ENCODE assay signal across 1 cellular context in the genomic region with DNA sequence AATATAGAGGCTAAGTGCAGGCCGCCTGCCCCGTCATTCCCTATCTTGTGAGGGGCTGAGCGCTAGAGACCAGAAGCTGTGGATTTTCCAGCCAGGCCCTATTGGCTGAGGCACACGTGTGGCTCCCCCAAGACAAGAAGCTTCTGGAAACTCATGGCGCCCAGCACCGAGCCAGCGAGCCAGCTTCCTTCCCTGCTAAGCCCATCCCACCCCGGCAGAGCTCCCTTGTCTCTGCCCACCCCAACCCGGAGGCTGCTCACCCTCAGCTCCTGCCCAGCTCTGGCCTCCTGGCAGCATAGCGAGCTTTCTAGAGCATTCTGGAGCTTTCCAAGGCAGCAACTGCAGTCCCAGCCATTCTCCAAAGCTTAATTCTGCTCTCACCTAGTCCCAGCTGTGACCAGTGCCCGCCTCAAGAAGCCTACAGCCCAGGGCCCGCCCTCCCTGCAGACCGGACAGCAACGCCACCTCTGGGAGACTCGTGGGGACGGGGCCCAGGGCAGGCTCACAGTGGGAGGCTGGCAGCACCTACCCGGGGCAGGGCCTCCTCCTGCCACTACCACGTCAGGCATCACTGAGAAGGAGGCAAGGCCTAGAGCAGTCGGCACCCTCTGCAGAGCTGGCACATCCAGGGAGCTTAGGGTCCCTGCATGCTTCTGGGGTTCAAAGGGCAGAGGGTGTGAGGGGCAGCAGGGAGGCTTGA.
TF ChIP-seq lines count a peak whose summit lies in the region.

No MANE protein-coding gene starts in this region.

TF ChIP-seq in GM23338, 12 proteins besides CTCF, POLR2A, EP300 and RAD21 (continued from another document):
- TF ChIP-seq, protein P1, sequence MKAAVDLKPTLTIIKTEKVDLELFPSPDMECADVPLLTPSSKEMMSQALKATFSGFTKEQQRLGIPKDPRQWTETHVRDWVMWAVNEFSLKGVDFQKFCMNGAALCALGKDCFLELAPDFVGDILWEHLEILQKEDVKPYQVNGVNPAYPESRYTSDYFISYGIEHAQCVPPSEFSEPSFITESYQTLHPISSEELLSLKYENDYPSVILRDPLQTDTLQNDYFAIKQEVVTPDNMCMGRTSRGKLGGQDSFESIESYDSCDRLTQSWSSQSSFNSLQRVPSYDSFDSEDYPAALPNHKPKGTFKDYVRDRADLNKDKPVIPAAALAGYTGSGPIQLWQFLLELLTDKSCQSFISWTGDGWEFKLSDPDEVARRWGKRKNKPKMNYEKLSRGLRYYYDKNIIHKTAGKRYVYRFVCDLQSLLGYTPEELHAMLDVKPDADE (IDR thresholded peaks at IDR 0.05): no peak
- TF ChIP-seq NANOG (IDR thresholded peaks at IDR 0.05; ENCODE audit: borderline replicate concordance) (no peak), STAT1 (IDR thresholded peaks at IDR 0.05; ENCODE audit: unreplicated experiment) (no peak)
